ENCODE assay signal across 8 cellular contexts in the genomic region with DNA sequence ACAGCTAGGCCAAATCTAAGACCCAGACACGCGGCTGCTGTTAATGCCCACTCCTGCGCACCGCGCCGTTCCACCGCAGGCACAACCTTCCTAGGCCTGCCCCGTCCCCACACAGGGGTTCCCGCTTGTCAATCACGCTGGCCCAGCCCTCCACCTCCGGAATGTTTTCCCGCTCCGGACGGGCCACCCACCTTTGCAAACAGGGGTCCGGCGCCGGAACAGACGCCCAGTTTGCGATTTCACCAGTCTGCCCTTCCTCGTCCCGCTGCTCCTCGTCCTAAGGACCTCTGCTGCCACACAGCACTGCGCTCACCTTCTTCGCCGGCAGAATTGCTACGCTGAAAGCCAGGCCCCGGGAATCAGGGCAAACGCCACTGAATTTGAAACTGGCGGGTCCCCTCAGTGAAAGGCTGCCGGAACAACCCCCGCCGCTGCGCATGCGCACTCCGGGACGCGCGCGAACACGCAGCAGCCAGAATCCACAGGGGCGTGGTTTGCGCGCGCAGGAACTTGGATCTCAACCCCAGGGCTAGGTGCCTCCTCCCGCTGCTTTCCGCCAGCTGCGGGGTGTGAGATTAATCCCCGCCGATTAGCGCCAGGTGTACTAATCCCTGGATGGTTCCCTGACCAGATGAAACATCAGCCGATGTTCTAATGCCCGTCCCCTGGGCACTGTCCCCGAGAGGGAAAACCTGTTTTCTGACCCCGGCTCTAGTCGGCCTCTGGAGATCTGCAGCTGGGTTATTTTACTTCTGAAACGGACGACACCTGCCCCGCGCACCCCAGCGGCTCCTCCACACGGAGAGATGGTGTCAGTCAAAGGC.
A peak's percentile ranks its signal among the peaks of the same experiment; 100 is the strongest.
DNase-seq lines count a peak whose midpoint lies in the region; ATAC-seq and TF ChIP-seq lines count a peak whose summit lies in the region.
"Not testable (repeated sequence)": the region's sequence is repeated elsewhere in the genome, so short reads cannot be mapped to it uniquely, and the experiment has no call there.

No MANE protein-coding gene starts in this region.

- not testable (repeated sequence) for H3K27me3 ChIP-seq in left ventricle myocardium inferior (ENCODE audit: low read depth); upper lobe of left lung

- H3K4me3 Mint-ChIP-seq in activated naive CD8-positive, alpha-beta T cell treated with anti-CD3 and anti-CD28 coated beads, Interleukin-2, amount 50 U/mL, for 24 hours, result peak overlapping the region; percentile 90
- peak overlapping the region; percentile 96 for H3K4me3 Mint-ChIP-seq in progenitor cell of endocrine pancreas (ENCODE audit: low read depth)

- peak overlapping the region; percentile 89 for H3K27ac Mint-ChIP-seq in activated naive CD8-positive, alpha-beta T cell treated with anti-CD3 and anti-CD28 coated beads, Interleukin-2, amount 50 U/mL, for 24 hours
- H3K27ac Mint-ChIP-seq in progenitor cell of endocrine pancreas, result peak overlapping the region; percentile 98

- H3K27me3 Mint-ChIP-seq in activated naive CD8-positive, alpha-beta T cell treated with anti-CD3 and anti-CD28 coated beads, Interleukin-2, amount 50 U/mL, for 24 hours; progenitor cell of endocrine pancreas: not testable (repeated sequence)

- TF ChIP-seq EP300 in upper lobe of left lung (IDR thresholded peaks at IDR 0.05), result not testable (repeated sequence)

- H3K4me1 ChIP-seq in left ventricle myocardium inferior, result peaks cover 10% of the 10 kb centered on the region
- peaks cover 0 to 16% (median 6%) of the 10 kb centered on the region in 4 donors for H3K4me1 ChIP-seq in upper lobe of left lung

- peak in 1 of 4 donors; percentile 22 for TF ChIP-seq POLR2A in upper lobe of left lung (IDR thresholded peaks at IDR 0.05)

- 0 to 1% methylated on average over 19 to 43 of the region's 61 CpGs for WGBS in upper lobe of left lung, 2 donors

- not testable (repeated sequence) for H3K9me3 Mint-ChIP-seq in activated naive CD8-positive, alpha-beta T cell treated with anti-CD3 and anti-CD28 coated beads, Interleukin-2, amount 50 U/mL, for 24 hours; progenitor cell of endocrine pancreas (ENCODE audit: low read depth)

- DNase-seq in GM13977 (ENCODE audit: low spot score), result peak; percentile 74
- peak; percentile 72 for DNase-seq in NCI-H1417 treated with DMSO at 0.1 percent for 48 hours (lab: John Stamatoyannopoulos, UW)
- peak; percentile 94 for DNase-seq in SW480 (ENCODE audit: low spot score)
- peak; percentile 91 for DNase-seq in activated naive CD8-positive, alpha-beta T cell treated with anti-CD3 and anti-CD28 coated beads, Interleukin-2, amount 50 U/mL, for 24 hours
- peak; percentile 90 for DNase-seq in left ventricle myocardium inferior
- peak; percentile 95 for DNase-seq in progenitor cell of endocrine pancreas (ENCODE audit: low spot score, unreplicated experiment)
- DNase-seq in upper lobe of left lung, result peak; percentile 95 to 97

- H3K36me3 Mint-ChIP-seq in activated naive CD8-positive, alpha-beta T cell treated with anti-CD3 and anti-CD28 coated beads, Interleukin-2, amount 50 U/mL, for 24 hours (ENCODE audit: low read depth); progenitor cell of endocrine pancreas (ENCODE audit: insufficient read depth): not testable (repeated sequence)

- H3K4me1 Mint-ChIP-seq in activated naive CD8-positive, alpha-beta T cell treated with anti-CD3 and anti-CD28 coated beads, Interleukin-2, amount 50 U/mL, for 24 hours, result peaks cover 23% of the 10 kb centered on the region
- not testable (repeated sequence) for H3K4me1 Mint-ChIP-seq in progenitor cell of endocrine pancreas (ENCODE audit: low read depth)

- H3K9me3 ChIP-seq in left ventricle myocardium inferior (replicated peaks); upper lobe of left lung: not testable (repeated sequence)

- not testable (repeated sequence) for H3K27ac ChIP-seq in left ventricle myocardium inferior (replicated peaks)
- H3K27ac ChIP-seq in upper lobe of left lung, result peak overlapping the region in 2 of 4 donors; percentile 64 to 75

- TF ChIP-seq CTCF in GM13977 (IDR thresholded peaks at IDR 0.05; ENCODE audit: extremely low read depth, insufficient read depth, missing control alignments); left ventricle myocardium inferior (IDR thresholded peaks at IDR 0.05; ENCODE audit: borderline replicate concordance); progenitor cell of endocrine pancreas (IDR thresholded peaks at IDR 0.05; ENCODE audit: unreplicated experiment); upper lobe of left lung (IDR thresholded peaks at IDR 0.05): not testable (repeated sequence)

- in situ Hi-C loops in GM13977 (cut with MboI; ENCODE audit: low pct_unique_long_range_greater_than_20kb, low sequenced_read_pairs, unreplicated experiment), result not testable (repeated sequence)

- intact Hi-C loops in left ventricle myocardium inferior (cut with micrococcal nuclease), result not testable (repeated sequence)

- H3K4me3 ChIP-seq in left ventricle myocardium inferior (peak overlapping the region; percentile 68), upper lobe of left lung (peak overlapping the region; percentile 19 to 82 (median 58))

- ATAC-seq in HG02798 (IDR thresholded peaks at IDR 0.05; ENCODE audit: poor library complexity, unreplicated experiment) (peak; percentile 72), upper lobe of left lung (ENCODE audit: low FRiP score in 2 of 2) (peak; percentile 95 to 97)
- ATAC-seq in activated naive CD8-positive, alpha-beta T cell treated with anti-CD3 and anti-CD28 coated beads, Interleukin-2, amount 50 U/mL, for 24 hours, result peak; percentile 95

- not testable (repeated sequence) for H3K36me3 ChIP-seq in left ventricle myocardium inferior, upper lobe of left lung
